In genomic region chr12:126193190-126193589, GRCh38 we compare ENCODE assay signal across 30 cellular contexts.
"Had no signal": no experiment of that assay in that cellular context is flagged by ENCODE, and none has a peak within 500 bp of the region (broad histone marks: within the 10 kb centered on the region; RNA-seq: fewer than 3 reads in every experiment).

No MANE protein-coding gene starts in this region.

- DNase-seq: activated B cell treated with CpG ODN at 0.5 μM for 24 hours; activated CD4-positive, alpha-beta T cell treated with anti-CD3 and anti-CD28 coated beads for 48 hours; activated CD4-positive, alpha-beta T cell treated with anti-CD3 and anti-CD28 coated beads, Interleukin-2, amount 50 U/mL, for 1 hour; activated CD4-positive, alpha-beta T cell treated with anti-CD3 and anti-CD28 coated beads, Interleukin-2, amount 50 U/mL, for 48 hours; activated CD8-positive, alpha-beta memory T cell treated with anti-CD3 and anti-CD28 coated beads for 24 hours; activated CD8-positive, alpha-beta T cell treated with anti-CD3 and anti-CD28 coated beads for 36 hours; activated effector memory CD4-positive, alpha-beta T cell treated with Interleukin-2 at 50 U/mL for 16 hours; activated gamma-delta T cell treated with Interleukin-2 at 50 U/mL for 16 hours; activated naive CD4-positive, alpha-beta T cell treated with anti-CD3 and anti-CD28 coated beads, Interleukin-2, amount 50 U/mL, for 16 hours; activated naive CD4-positive, alpha-beta T cell treated with Interleukin-2 at 50 U/mL for 16 hours; activated T-cell treated with anti-CD3 and anti-CD28 coated beads, Interleukin-2, amount 50 U/mL, for 4 hours; amniotic stem cell; anterior cingulate cortex; caudate nucleus; cortex of kidney; dermis blood vessel endothelial cell; effector CD4-positive, alpha-beta T cell; effector memory CD8-positive, alpha-beta T cell; erythroblast; foreskin keratinocyte; gastrocnemius medialis; glutamatergic neuron; heart left ventricle; T1000; WERI-Rb-1 had no signal

- H3K4me1 Mint-ChIP-seq: activated T-helper 17 cell treated with anti-CD3 and anti-CD28 coated beads, Interleukin-2, amount 50 U/mL, for 72 hours had no signal

- H3K27ac Mint-ChIP-seq: activated B cell treated with CpG ODN at 0.5 μM for 24 hours; activated CD8-positive, alpha-beta T cell treated with anti-CD3 and anti-CD28 coated beads for 36 hours; activated naive CD8-positive, alpha-beta T cell; activated T-helper 17 cell treated with anti-CD3 and anti-CD28 coated beads, Interleukin-2, amount 50 U/mL, for 72 hours; effector memory CD8-positive, alpha-beta T cell; T-helper 2 cell treated with Interferon-gamma antibody and Interleukin-4, amounts not matched to agents 5 μg/mL and 100 μg/mL, for 36 hours had no signal

- H3K27me3 ChIP-seq: foreskin keratinocyte had no signal

- H3K36me3 Mint-ChIP-seq: activated naive CD8-positive, alpha-beta T cell had no signal

- H3K36me3 ChIP-seq: esophagus muscularis mucosa, gastrocnemius medialis, heart left ventricle, WERI-Rb-1 had no signal

- H3K4me1 ChIP-seq: foreskin keratinocyte, gastrocnemius medialis had no signal

- H3K9me3 ChIP-seq: esophagus muscularis mucosa, gastrocnemius medialis, heart left ventricle had no signal

- ATAC-seq: activated CD4-positive, CD25-positive, alpha-beta regulatory T cell treated with anti-CD3 and anti-CD28 coated beads, Interleukin-2, amount 50 U/mL, for 24 hours; activated CD8-positive, alpha-beta T cell treated with anti-CD3 and anti-CD28 coated beads for 36 hours; activated T-cell treated with anti-CD3 and anti-CD28 coated beads, Interleukin-2, amount 50 U/mL, for 4 hours; activated T-helper 17 cell treated with anti-CD3 and anti-CD28 coated beads, Interleukin-2, amount 50 U/mL, for 72 hours; effector memory CD8-positive, alpha-beta T cell; foreskin keratinocyte; gastrocnemius medialis; heart left ventricle had no signal

- H3K9me3 Mint-ChIP-seq: activated CD8-positive, alpha-beta T cell treated with anti-CD3 and anti-CD28 coated beads for 36 hours; activated T-cell treated with anti-CD3 and anti-CD28 coated beads, Interleukin-2, amount 50 U/mL, for 4 hours had no signal

- H3K4me3 ChIP-seq: esophagus muscularis mucosa, gastrocnemius medialis, heart left ventricle had no signal

- H3K4me3 Mint-ChIP-seq: activated B cell treated with CpG ODN at 0.5 μM for 24 hours; activated CD8-positive, alpha-beta T cell treated with anti-CD3 and anti-CD28 coated beads for 36 hours; activated naive CD8-positive, alpha-beta T cell; activated T-cell treated with anti-CD3 and anti-CD28 coated beads, Interleukin-2, amount 50 U/mL, for 4 hours; activated T-helper 17 cell treated with anti-CD3 and anti-CD28 coated beads, Interleukin-2, amount 50 U/mL, for 72 hours; effector memory CD8-positive, alpha-beta T cell; T-helper 2 cell treated with Interferon-gamma antibody and Interleukin-4, amounts not matched to agents 5 μg/mL and 100 μg/mL, for 36 hours had no signal

- H3K27ac ChIP-seq: esophagus muscularis mucosa, foreskin keratinocyte, gastrocnemius medialis, heart left ventricle, WERI-Rb-1 had no signal
